8 cellular contexts compared by ENCODE assay signal in the genomic region with DNA sequence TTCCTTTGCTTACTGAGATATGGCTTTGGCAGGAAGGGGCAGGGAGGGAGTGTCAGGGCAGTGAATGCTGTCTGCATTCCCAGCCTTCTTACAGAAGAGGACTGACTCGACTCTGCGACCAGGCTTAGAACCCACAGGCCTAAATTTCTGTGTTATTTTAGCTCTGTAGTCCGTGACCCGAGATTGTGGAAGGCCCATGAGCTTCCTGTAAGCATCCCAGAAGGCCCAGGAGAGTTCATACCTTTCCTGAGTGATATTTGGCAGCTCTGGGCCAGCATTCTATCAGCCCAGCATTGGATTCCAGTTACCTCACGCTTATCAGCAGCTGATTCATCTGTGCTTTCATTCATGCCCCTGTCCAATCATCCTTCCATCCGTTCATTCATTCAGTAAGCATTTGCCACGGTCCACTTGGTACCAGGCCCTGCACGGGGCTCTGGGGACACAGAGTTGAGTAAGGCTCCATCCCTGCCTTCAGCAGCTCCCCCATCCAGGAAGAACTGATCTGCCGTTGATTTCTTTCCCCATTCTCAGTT. TPM values are rescaled to one million over a fixed set of nuclear protein-coding genes. Genes with fewer than 3 reads are reported as not detected.
DNase-seq lines count a peak whose midpoint lies in the region; ATAC-seq, FAIRE-seq and TF ChIP-seq lines count a peak whose summit lies in the region.
"Had no signal": no experiment of that assay in that cellular context is flagged by ENCODE, and none has a peak within 500 bp of the region (broad histone marks: within the 10 kb centered on the region; RNA-seq: fewer than 3 reads in every experiment).

No MANE protein-coding gene starts in this region.

- TF ChIP-seq RAD21 in K562 (CRISPR knock-in tag; conservative IDR thresholded peaks at IDR 0.05 in 1 of 2, IDR thresholded peaks at IDR 0.05 in 1 of 2) = no peak

- H3K27me3 ChIP-seq in K562 (ENCODE audit: control insufficient read depth in 2 of 2, insufficient read depth in 2 of 2, low read length in 2 of 2) (no peaks in the 10 kb centered on the region), upper lobe of left lung (no peaks in the 10 kb centered on the region)

- ATAC-seq in HG02852 (IDR thresholded peaks at IDR 0.05; ENCODE audit: unreplicated experiment) (peak; percentile 49), K562 (no peak), left lobe of liver (peak; percentile 6), upper lobe of left lung (ENCODE audit: low FRiP score in 2 of 2) (peak in 1 of 2 donors; percentile 73), HG03175 (IDR thresholded peaks at IDR 0.05; ENCODE audit: unreplicated experiment) (no peak)
- ATAC-seq: HCT116 had no signal

- POLR2A ChIA-PET in K562 (lab: Yijun Ruan, JAX) = interaction anchor here (0.7 to 1.8 kb wide), 4 partner anchors 156 to 223 kb away, joined by 3 to 18 read pairs (median 4); a partner anchor contains a TSS

- no peak for FAIRE-seq in K562 (lab: Jason Lieb, UNC)

- no peaks in the 10 kb centered on the region for H3K79me2 ChIP-seq in K562 (ENCODE audit: control insufficient read depth, insufficient read depth, low read length)

- no peak overlapping the region for H3K9ac ChIP-seq in K562 (ENCODE audit: insufficient read depth in 1 of 2, low read depth in 2 of 2, low read length in 2 of 2)

- no peak for TF ChIP-seq CTCF in K562 (IDR thresholded peaks at IDR 0.05 in 2 of 3, conservative IDR thresholded peaks at IDR 0.05 in 1 of 3; ENCODE audit: insufficient read depth in 2 of 3, low read depth in 1 of 3, low read length in 3 of 3)
- TF ChIP-seq CTCF in upper lobe of left lung (IDR thresholded peaks at IDR 0.05) = no peak

- H3K4me1 ChIP-seq in K562 (replicated peaks in 1 of 2; ENCODE audit: control insufficient read depth in 2 of 2, insufficient read depth in 2 of 2, low read length in 2 of 2) (peaks cover 0 to 5% of the 10 kb centered on the region in 2 experiments; a peak in 2 of 5 replicates), upper lobe of left lung (peaks cover 16 to 23% (median 19%) of the 10 kb centered on the region in 4 donors)

- intact Hi-C loops in K562 (cut with micrococcal nuclease) = loop anchor here (10.0 kb wide), 1 partner anchor 456 kb away; no protein-coding TSS in a partner anchor

- DNase-seq in K562 (ENCODE audit: extremely low read depth in 1 of 4, low spot score in 3 of 4) = no peak
- no peak for DNase-seq in left lobe of liver (ENCODE audit: low spot score)
- no peak for DNase-seq in upper lobe of left lung
- no peak for DNase-seq in SK-N-DZ (ENCODE audit: low spot score)
- no peak for DNase-seq in NCI-H2227 (lab: John Stamatoyannopoulos, UW; ENCODE audit: unreplicated experiment)

- H3K9me3 ChIP-seq in K562 (replicated peaks; ENCODE audit: control insufficient read depth, insufficient read depth, low read depth, low read length) (no peaks in the 10 kb centered on the region), upper lobe of left lung (no peaks in the 10 kb centered on the region)

- H3K4me2 ChIP-seq in K562 (ENCODE audit: insufficient read depth, low read length) = no peak overlapping the region

- TF ChIP-seq POLR2A in K562 (conservative IDR thresholded peaks at IDR 0.05) (no peak), upper lobe of left lung (IDR thresholded peaks at IDR 0.05) (no peak)

- TF ChIP-seq EP300 in K562 (IDR thresholded peaks at IDR 0.05; ENCODE audit: low read length) (no peak), upper lobe of left lung (IDR thresholded peaks at IDR 0.05) (no peak)

- no peaks in the 10 kb centered on the region for H4K20me1 ChIP-seq in K562 (replicated peaks; ENCODE audit: control insufficient read depth, insufficient read depth, low read length)

- in situ Hi-C loops in K562 (cut with MboI) = no loop called here

- no peak overlapping the region for H3K4me3 ChIP-seq in K562
- no peak overlapping the region for H3K4me3 ChIP-seq in upper lobe of left lung

- CTCF ChIA-PET in K562 (lab: Yijun Ruan, JAX; ENCODE audit: low intra/inter-chr PET ratio) = interaction anchor here (0.8 to 4.0 kb wide), 3 partner anchors 29 to 218 kb away, joined by 3 to 60 read pairs (median 36); no protein-coding TSS in a partner anchor

- peaks cover 13% of the 10 kb centered on the region; the same call in 1 of the 3 replicates for H3K36me3 ChIP-seq in K562 (ENCODE audit: control insufficient read depth, insufficient read depth, low read length)
- H3K36me3 ChIP-seq in upper lobe of left lung = peaks cover 0 to 60% (median 38%) of the 10 kb centered on the region in 4 donors

- no TSS peak for BruUV-seq in K562 (replicated peaks; lab: Mats Ljungman, UMichigan)

- H3K9me1 ChIP-seq in K562 (ENCODE audit: control insufficient read depth, insufficient read depth, low read length) = no peaks in the 10 kb centered on the region

- no peak overlapping the region for H3K27ac ChIP-seq in K562 (ENCODE audit: extremely low read depth, low read depth, low read length)
- H3K27ac ChIP-seq in upper lobe of left lung = peak overlapping the region; percentile 68 to 81 (median 78)

- no peak overlapping the region for H2AFZ ChIP-seq in K562 (ENCODE audit: low read depth, low read length)

- WGBS in K562 (ENCODE audit: insufficient coverage, low coverage, missing lambda C conversion rate) = 35% methylated on average over 9 of the region's 9 CpGs
- WGBS in upper lobe of left lung, 2 donors = 36 to 46% methylated on average over 9 of the region's 9 CpGs

TF ChIP-seq in K562, 482 proteins besides CTCF, POLR2A, EP300 and RAD21:
- peak; percentile 30; the same call in 1 of the 2 replicates for TF ChIP-seq JUND (IDR thresholded peaks at IDR 0.05; ENCODE audit: borderline replicate concordance, low read depth, low read length)
- no peak for TF ChIP-seq JUND (tag; IDR thresholded peaks at IDR 0.05; ENCODE audit: borderline replicate concordance, low read depth, low read length)
- TF ChIP-seq TAF15 (IDR thresholded peaks at IDR 0.05; ENCODE audit: low read depth, low read length) = no peak
- TF ChIP-seq NFE2 (IDR thresholded peaks at IDR 0.05; ENCODE audit: low read depth) = 0 out of 2 replicates have a peak, but pooled peaks have one; percentile 37
- TF ChIP-seq ZNF24 (IDR thresholded peaks at IDR 0.05) = peak; percentile 83
- TF ChIP-seq FOSL1 (tag; conservative IDR thresholded peaks at IDR 0.05) = peak; percentile 78
- TF ChIP-seq NRF1 (conservative IDR thresholded peaks at IDR 0.05 in 1 of 2, IDR thresholded peaks at IDR 0.05 in 1 of 2) = no peak

RNA-seq across cellular contexts. Expression of a gene that starts 28.2 kb away (rescaled TPM):
- 7.4 and 7.5 TPM in 2 replicates for total RNA-seq in K562 (2011; cell fraction: chromatin; rRNA removed; ENCODE audit: low replicate concordance)
- total RNA-seq in K562 (2011; cell fraction: nucleolus; rRNA removed) = 12.2 and 13.7 TPM in 2 replicates
- 10.2 and 11.1 TPM in 2 replicates for total RNA-seq in K562 (2011; cell fraction: nucleoplasm; rRNA removed)
- 67.4 and 70.7 TPM in 2 replicates for total RNA-seq in K562 (2014; rRNA removed)
- 92.1 and 105 TPM in 2 replicates for total RNA-seq in K562 (2014; rRNA removed; fragmentation: Illumina TruSeq; extraction: Trizol)
- total RNA-seq in K562 (2015; rRNA removed; fragmentation: Illumina TruSeq; extraction: Trizol) = 82.4 and 88.9 TPM in 2 replicates
- total RNA-seq in K562 (2021) = 63.7 and 70.8 TPM in 2 replicates
- 110 and 134 TPM in 2 replicates for polyA plus RNA-seq in K562 (2011; rRNA removed)
- 73.9 and 87.3 TPM in 2 replicates for polyA plus RNA-seq in K562 (2011; cell fraction: cytosol; rRNA removed)
- polyA plus RNA-seq in K562 (2011; cell fraction: nucleus; rRNA removed) = 31.9 and 44.8 TPM in 2 replicates
- 48.7 and 91.6 TPM in 2 replicates for polyA plus RNA-seq in K562 (2012)
- 80.2 and 96.2 TPM in 2 replicates for polyA plus RNA-seq in K562 (2014; fragmentation: Illumina TruSeq; extraction: Trizol)
- 100 to 1,000 TPM; 319 to 328 TPM for polyA plus RNA-seq in K562 (2014; fragmentation: Nextera tagmentation; extraction: Ambion mirVana)
- polyA plus RNA-seq in K562 (2014; rRNA removed) = 112 and 124 TPM in 2 replicates
- 62.8 and 70.0 TPM in 2 replicates for polyA minus RNA-seq in K562 (2011; rRNA and poly(A)+ RNA removed)
- 24.8 and 36.9 TPM in 2 replicates for polyA minus RNA-seq in K562 (2011; cell fraction: cytosol; rRNA and poly(A)+ RNA removed)
- 6.6 and 14.6 TPM in 2 replicates for polyA minus RNA-seq in K562 (2011; cell fraction: nucleus; rRNA and poly(A)+ RNA removed)
- total RNA-seq in left lobe of liver = 16.3 TPM
- total RNA-seq in upper lobe of left lung = 10 to 100 TPM; 10.5 to 31.0 (median 23.9) TPM
- polyA plus RNA-seq in SK-N-DZ (2014; cell fraction: cytosol; rRNA removed) = 85.7 and 94.4 TPM in 2 replicates
- polyA plus RNA-seq in SK-N-DZ (2014; cell fraction: nucleus; rRNA removed) = 57.8 and 73.1 TPM in 2 replicates

RNA-seq across cellular contexts. Expression of a gene that starts 52.5 kb away (rescaled TPM):
- total RNA-seq in K562 (2011; cell fraction: chromatin; rRNA removed; ENCODE audit: low replicate concordance) = 118 and 124 TPM in 2 replicates
- 113 and 119 TPM in 2 replicates for total RNA-seq in K562 (2011; cell fraction: nucleolus; rRNA removed)
- total RNA-seq in K562 (2011; cell fraction: nucleoplasm; rRNA removed) = 146 and 237 TPM in 2 replicates
- total RNA-seq in K562 (2014; rRNA removed) = 50.0 and 63.8 TPM in 2 replicates
- total RNA-seq in K562 (2014; rRNA removed; fragmentation: Illumina TruSeq; extraction: Trizol) = 111 and 118 TPM in 2 replicates
- total RNA-seq in K562 (2015; rRNA removed; fragmentation: Illumina TruSeq; extraction: Trizol) = 108 and 112 TPM in 2 replicates
- total RNA-seq in K562 (2021) = 94.1 and 95.9 TPM in 2 replicates
- polyA plus RNA-seq in K562 (2011; rRNA removed) = 128 and 173 TPM in 2 replicates
- 67.8 and 95.8 TPM in 2 replicates for polyA plus RNA-seq in K562 (2011; cell fraction: cytosol; rRNA removed)
- 83.5 and 94.0 TPM in 2 replicates for polyA plus RNA-seq in K562 (2011; cell fraction: nucleus; rRNA removed)
- polyA plus RNA-seq in K562 (2012) = 159 and 359 TPM in 2 replicates
- polyA plus RNA-seq in K562 (2014; fragmentation: Illumina TruSeq; extraction: Trizol) = 128 and 132 TPM in 2 replicates
- polyA plus RNA-seq in K562 (2014; fragmentation: Nextera tagmentation; extraction: Ambion mirVana) = 100 to 1,000 TPM; 368 to 395 TPM
- 82.7 and 108 TPM in 2 replicates for polyA plus RNA-seq in K562 (2014; rRNA removed)
- polyA minus RNA-seq in K562 (2011; rRNA and poly(A)+ RNA removed) = 81.0 and 108 TPM in 2 replicates
- 20.7 and 53.3 TPM in 2 replicates for polyA minus RNA-seq in K562 (2011; cell fraction: cytosol; rRNA and poly(A)+ RNA removed)
- polyA minus RNA-seq in K562 (2011; cell fraction: nucleus; rRNA and poly(A)+ RNA removed) = 28.9 and 30.8 TPM in 2 replicates
- 110 TPM for total RNA-seq in left lobe of liver
- total RNA-seq in upper lobe of left lung = 100 to 1,000 TPM in 4 of 6 donors, 10 to 100 TPM in 2; 58.7 to 317 (median 198) TPM
- 110 and 112 TPM in 2 replicates for polyA plus RNA-seq in SK-N-DZ (2014; cell fraction: cytosol; rRNA removed)
- polyA plus RNA-seq in SK-N-DZ (2014; cell fraction: nucleus; rRNA removed) = 64.3 and 66.7 TPM in 2 replicates

Comparison
In these comparisons a context has a peak if more than half of its experiments do, and no peak if none do; other contexts are left out.
1. ATAC-seq: peak in HG02852 (single experiment) and left lobe of liver (single experiment); none in K562 (single experiment) and HG03175 (single experiment).